32 cellular contexts compared by ENCODE assay signal in the genomic region with DNA sequence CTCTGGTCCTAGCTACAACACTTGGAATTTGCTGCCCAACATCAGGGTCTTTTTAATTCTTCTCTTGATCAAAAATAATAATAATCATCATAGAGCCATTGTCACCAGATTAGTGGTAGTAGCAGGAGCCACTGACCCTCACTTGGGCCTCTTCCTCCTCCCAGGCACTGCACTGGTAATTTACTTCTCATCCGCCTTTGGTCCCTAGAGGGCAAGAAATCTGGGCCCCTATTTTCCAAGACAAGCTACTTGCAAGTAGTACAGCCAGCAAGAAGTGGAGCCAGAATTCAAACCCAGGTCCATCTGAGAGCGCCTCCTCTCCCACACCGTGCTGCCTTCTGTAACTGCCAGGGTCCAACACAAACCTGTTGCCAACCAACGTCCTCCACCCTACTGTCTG.
"Had no signal": no experiment of that assay in that cellular context is flagged by ENCODE, and none has a peak within 500 bp of the region (broad histone marks: within the 10 kb centered on the region; RNA-seq: fewer than 3 reads in every experiment).

No MANE protein-coding gene starts in this region.

- DNase-seq: activated CD4-positive, alpha-beta T cell treated with anti-CD3 and anti-CD28 coated beads for 48 hours; activated CD4-positive, alpha-beta T cell treated with anti-CD3 and anti-CD28 coated beads, Interleukin-2, amount 50 U/mL, for 48 hours; activated CD8-positive, alpha-beta memory T cell treated with anti-CD3 and anti-CD28 coated beads for 24 hours; activated effector memory CD4-positive, alpha-beta T cell treated with Interleukin-2 at 50 U/mL for 16 hours; activated naive CD4-positive, alpha-beta T cell treated with anti-CD3 and anti-CD28 coated beads for 36 hours; activated naive CD8-positive, alpha-beta T cell treated with anti-CD3 and anti-CD28 coated beads for 36 hours; adrenal gland; caudate nucleus; dermis blood vessel endothelial cell; effector CD8-positive, alpha-beta T cell; gastrocnemius medialis; glutamatergic neuron; left lung; nucleus accumbens; pancreas; sigmoid colon; small intestine; stimulated activated CD4-positive, alpha-beta T cell treated with anti-CD3 and anti-CD28 coated beads, Interleukin-1b, Interleukin-23, amount 100 ng/mL, for 48 hours; stimulated activated CD4-positive, alpha-beta T cell treated with anti-CD3 and anti-CD28 coated beads, Interleukin-4, amount 100 ng/mL, for 4 hours; stimulated activated CD8-positive, alpha-beta memory T cell treated with anti-CD3 and anti-CD28 coated beads, Interleukin-4, amount 100 ng/mL, for 48 hours; stimulated activated naive CD8-positive, alpha-beta T cell treated with anti-CD3 and anti-CD28 coated beads, Interleukin-15, amount 100 ng/mL, for 72 hours; T-helper 9 cell; tibial artery; upper lobe of right lung had no signal

- ATAC-seq: activated CD4-positive, CD25-positive, alpha-beta regulatory T cell treated with anti-CD3 and anti-CD28 coated beads, Interleukin-2, amount 50 U/mL, for 24 hours; gastrocnemius medialis; left lung; pancreas; stimulated activated memory B cell treated with anti-CD40 and anti-IgM and Interleukin-4, amounts not matched to agents 10 μg/mL and 1 μg/mL and 100 μg/mL, for 72 hours; stimulated activated naive CD8-positive, alpha-beta T cell treated with anti-CD3 and anti-CD28 coated beads, Interleukin-15, amount 100 ng/mL, for 72 hours; upper lobe of right lung had no signal

- H3K4me3 ChIP-seq: adrenal gland, gastrocnemius medialis, left lung, pancreas, prostate gland, sigmoid colon, tibial artery, upper lobe of right lung had no signal

- H3K27ac Mint-ChIP-seq: activated naive CD4-positive, alpha-beta T cell treated with anti-CD3 and anti-CD28 coated beads for 36 hours; activated naive CD8-positive, alpha-beta T cell treated with anti-CD3 and anti-CD28 coated beads for 36 hours; nephron; stimulated activated memory B cell treated with anti-CD40 and anti-IgM and Interleukin-4, amounts not matched to agents 10 μg/mL and 1 μg/mL and 100 μg/mL, for 72 hours; T-helper 1 cell treated with Interleukin-12 subunit alpha and Interleukin-12 subunit beta and Interleukin-4 antibody, amounts not matched to agents 30 μg/mL and 1 μg/mL, for 36 hours had no signal

- FAIRE-seq: islet of Langerhans, pancreas, small intestine, TTC549 had no signal

- H3K27me3 Mint-ChIP-seq: activated naive CD8-positive, alpha-beta T cell treated with anti-CD3 and anti-CD28 coated beads for 36 hours; stimulated activated memory B cell treated with anti-CD40 and anti-IgM and Interleukin-4, amounts not matched to agents 10 μg/mL and 1 μg/mL and 100 μg/mL, for 72 hours; stimulated activated naive CD8-positive, alpha-beta T cell treated with anti-CD3 and anti-CD28 coated beads, Interleukin-15, amount 100 ng/mL, for 72 hours had no signal

- H3K9me3 Mint-ChIP-seq: activated naive CD4-positive, alpha-beta T cell treated with anti-CD3 and anti-CD28 coated beads for 36 hours; activated naive CD8-positive, alpha-beta T cell treated with anti-CD3 and anti-CD28 coated beads for 36 hours; nephron; stimulated activated memory B cell treated with anti-CD40 and anti-IgM and Interleukin-4, amounts not matched to agents 10 μg/mL and 1 μg/mL and 100 μg/mL, for 72 hours; stimulated activated naive CD8-positive, alpha-beta T cell treated with anti-CD3 and anti-CD28 coated beads, Interleukin-15, amount 100 ng/mL, for 72 hours; T-helper 1 cell treated with Interleukin-12 subunit alpha and Interleukin-12 subunit beta and Interleukin-4 antibody, amounts not matched to agents 30 μg/mL and 1 μg/mL, for 36 hours had no signal

- H3K4me1 ChIP-seq: pancreas, prostate gland, sigmoid colon had no signal

- H3K4me3 Mint-ChIP-seq: activated naive CD4-positive, alpha-beta T cell treated with anti-CD3 and anti-CD28 coated beads for 36 hours; activated naive CD8-positive, alpha-beta T cell treated with anti-CD3 and anti-CD28 coated beads for 36 hours; nephron; stimulated activated memory B cell treated with anti-CD40 and anti-IgM and Interleukin-4, amounts not matched to agents 10 μg/mL and 1 μg/mL and 100 μg/mL, for 72 hours; stimulated activated naive CD8-positive, alpha-beta T cell treated with anti-CD3 and anti-CD28 coated beads, Interleukin-15, amount 100 ng/mL, for 72 hours; T-helper 1 cell treated with Interleukin-12 subunit alpha and Interleukin-12 subunit beta and Interleukin-4 antibody, amounts not matched to agents 30 μg/mL and 1 μg/mL, for 36 hours had no signal

- H3K36me3 ChIP-seq: adrenal gland, gastrocnemius medialis, left lung, pancreas, prostate gland, sigmoid colon, upper lobe of right lung had no signal

- H3K27me3 ChIP-seq: adrenal gland, gastrocnemius medialis, left lung, pancreas, sigmoid colon, tibial artery, upper lobe of right lung had no signal

- H3K9me3 ChIP-seq: adrenal gland, gastrocnemius medialis, left lung, pancreas, prostate gland, sigmoid colon, tibial artery, upper lobe of right lung had no signal

- H3K36me3 Mint-ChIP-seq: activated naive CD8-positive, alpha-beta T cell treated with anti-CD3 and anti-CD28 coated beads for 36 hours; stimulated activated memory B cell treated with anti-CD40 and anti-IgM and Interleukin-4, amounts not matched to agents 10 μg/mL and 1 μg/mL and 100 μg/mL, for 72 hours had no signal

- H3K27ac ChIP-seq: adrenal gland, pancreas, prostate gland, upper lobe of right lung, VCaP had no signal
